In the genomic region with DNA sequence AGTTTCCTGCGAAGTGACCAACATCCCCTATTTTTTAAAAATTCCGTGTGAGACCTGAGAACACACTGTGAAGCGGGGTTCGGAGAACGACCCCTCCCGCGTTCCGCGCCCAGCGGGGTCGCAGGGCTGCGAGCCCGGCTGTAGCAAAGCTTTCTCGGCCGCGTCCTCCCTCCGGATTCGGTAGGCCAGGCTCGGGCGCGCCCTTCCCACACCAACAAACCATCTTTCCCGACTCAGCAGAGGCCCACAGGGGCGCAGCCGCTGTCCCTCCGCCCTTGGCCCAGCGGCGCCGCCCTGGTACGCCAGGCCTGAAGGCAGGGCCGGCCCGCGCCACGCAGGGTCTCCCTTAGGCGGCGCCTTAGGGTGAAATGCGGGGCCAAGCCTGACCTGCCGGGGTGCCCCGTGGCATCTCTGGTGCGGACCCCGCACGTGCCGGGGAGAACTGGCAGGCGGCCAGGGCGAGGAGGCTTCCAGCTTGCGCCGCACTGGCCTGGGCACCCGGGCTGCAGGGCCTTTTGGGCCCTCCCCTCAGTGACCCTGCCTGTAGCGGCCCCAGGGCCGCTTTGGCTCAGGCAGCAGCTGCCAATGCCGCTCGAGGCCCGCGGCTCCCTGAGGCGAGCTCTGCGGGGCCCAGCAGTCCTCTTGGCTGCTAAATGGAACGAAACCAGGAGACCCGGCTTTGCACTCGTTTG, we compare ENCODE assay signal across 11 cellular contexts. TPM values are rescaled to one million over a fixed set of nuclear protein-coding genes. Genes with fewer than 3 reads are reported as not detected.
A peak's percentile ranks its signal among the peaks of the same experiment; 100 is the strongest.
DNase-seq lines count a peak whose midpoint lies in the region; ATAC-seq lines count a peak whose summit lies in the region.
"Had no signal": no experiment of that assay in that cellular context is flagged by ENCODE, and none has a peak within 500 bp of the region (broad histone marks: within the 10 kb centered on the region; RNA-seq: fewer than 3 reads in every experiment).

No MANE protein-coding gene starts in this region.

- H3K79me2 ChIP-seq in trophoblast cell (ENCODE audit: control insufficient read depth, insufficient read depth, low read length, poor library complexity): no peaks in the 10 kb centered on the region

- CTCF ChIA-PET in T-cell (lab: Charles Lee): no interaction called here

- no peak overlapping the region for H2BK120ac ChIP-seq in trophoblast cell (ENCODE audit: insufficient read depth, low read length, poor library complexity)

- no peaks in the 10 kb centered on the region for H3K36me3 Mint-ChIP-seq in T-cell

- POLR2A ChIA-PET in T-cell (lab: Charles Lee): interaction anchor here in 1 of 2 donors (0.6 kb wide), 1 partner anchor 10 kb away, joined by 3 read pairs; no protein-coding TSS in a partner anchor

- peak overlapping the region; percentile 32 for H3K4me2 ChIP-seq in trophoblast cell (ENCODE audit: low read length)

- H3K4ac ChIP-seq in trophoblast cell (ENCODE audit: low read depth, low read length): no peak overlapping the region

- peak; percentile 72 for DNase-seq in ELF-1 (ENCODE audit: low read depth, low spot score)
- peak in 1 of 34 experiments; percentile 6 for DNase-seq in T-cell
- peak in 1 of 3 donors; percentile 60 for DNase-seq in right cardiac atrium
- DNase-seq in trophoblast cell: no peak
- DNase-seq in NCI-H2171 (lab: John Stamatoyannopoulos, UW): no peak
- DNase-seq: NCI-H1105 had no signal

- H4K91ac ChIP-seq in trophoblast cell (ENCODE audit: low read depth, low read length): no peak overlapping the region

- no peak overlapping the region for H2BK5ac ChIP-seq in trophoblast cell (ENCODE audit: low read depth, low read length, poor library complexity)

- H3K9me3 ChIP-seq in right cardiac atrium (ENCODE audit: control insufficient read depth, low read length) (no peaks in the 10 kb centered on the region), trophoblast cell (ENCODE audit: insufficient read depth, low read depth, low read length) (peaks cover 17% of the 10 kb centered on the region)
- H3K9me3 ChIP-seq: breast epithelium had no signal

- H3K79me1 ChIP-seq in trophoblast cell (ENCODE audit: low read length): no peaks in the 10 kb centered on the region

- H3K27ac Mint-ChIP-seq in T-cell: no peak overlapping the region

- H3K27ac ChIP-seq in right cardiac atrium (ENCODE audit: low read length) (no peak overlapping the region), trophoblast cell (ENCODE audit: low read depth, low read length) (no peak overlapping the region)
- H3K27ac ChIP-seq: breast epithelium had no signal

- H2AFZ ChIP-seq in trophoblast cell (ENCODE audit: insufficient read depth, low read length, poor library complexity): no peak overlapping the region

- H3K14ac ChIP-seq in trophoblast cell (ENCODE audit: low read length): no peak overlapping the region

- ATAC-seq in T-cell (replicated peaks in 1 of 4) (peak in 3 of 4 experiments; percentile 21 to 29 (median 26)), right cardiac atrium (peak; percentile 12 to 50), HG02571 (IDR thresholded peaks at IDR 0.05; ENCODE audit: unreplicated experiment) (no peak), GM18861 (IDR thresholded peaks at IDR 0.05; ENCODE audit: unreplicated experiment) (no peak), GM18517 (IDR thresholded peaks at IDR 0.05; ENCODE audit: unreplicated experiment) (no peak)

- H4K8ac ChIP-seq in trophoblast cell (ENCODE audit: low read depth, low read length): no peak overlapping the region

- no peak overlapping the region for H2AK5ac ChIP-seq in trophoblast cell (ENCODE audit: low read length)

- H3K4me3 Mint-ChIP-seq in T-cell: peak overlapping the region in 2 of 3 donors; percentile 35 to 84

- H3K9ac ChIP-seq in trophoblast cell (ENCODE audit: low read length): no peak overlapping the region

- no peaks in the 10 kb centered on the region for H3K9me3 Mint-ChIP-seq in T-cell

- H3K4me3 ChIP-seq in right cardiac atrium (ENCODE audit: low read length) (no peak overlapping the region), trophoblast cell (ENCODE audit: low read depth, low read length) (no peak overlapping the region)

- H3K27me3 ChIP-seq in right cardiac atrium (ENCODE audit: control insufficient read depth, insufficient read depth) (peaks cover 7% of the 10 kb centered on the region), trophoblast cell (ENCODE audit: insufficient read depth, low read length) (peaks cover 61% of the 10 kb centered on the region)

- H3K23ac ChIP-seq in trophoblast cell (ENCODE audit: low read length): no peak overlapping the region

- H3K27me3 Mint-ChIP-seq in T-cell: peaks cover 73 to 80% of the 10 kb centered on the region in 2 donors

- no peak overlapping the region for H4K12ac ChIP-seq in trophoblast cell (ENCODE audit: low read depth, low read length)

- H3K18ac ChIP-seq in trophoblast cell (ENCODE audit: low read length): no peak overlapping the region

- no peaks in the 10 kb centered on the region for H3K36me3 ChIP-seq in trophoblast cell (ENCODE audit: control insufficient read depth in 1 of 2, insufficient read depth in 2 of 2, low read length in 2 of 2)
- H3K36me3 ChIP-seq: breast epithelium had no signal

- no peak overlapping the region for H2BK12ac ChIP-seq in trophoblast cell (ENCODE audit: low read length)

- intact Hi-C loops in right cardiac atrium (cut with DNase I): no loop called here

- H3K4me1 ChIP-seq in right cardiac atrium (ENCODE audit: control insufficient read depth, insufficient read depth, low read length) (peaks cover 9% of the 10 kb centered on the region), trophoblast cell (ENCODE audit: control insufficient read depth in 1 of 2, insufficient read depth in 2 of 2, low read length in 2 of 2) (peaks cover 28 to 30% of the 10 kb centered on the region in 2 experiments)

- peaks cover 50 to 53% (median 50%) of the 10 kb centered on the region in 3 donors for H3K4me1 Mint-ChIP-seq in T-cell

- 3% methylated on average over 58 of the region's 58 CpGs for WGBS in right cardiac atrium
- WGBS in trophoblast cell (ENCODE audit: extremely low coverage, insufficient coverage, insufficient read length): no CpG with 5 or more reads among the region's 58 CpGs

RNA-seq across cellular contexts. Expression of gene OTX1, which starts 8.3 kb away (rescaled TPM):
- total RNA-seq in T-cell (not detected), right cardiac atrium (not detected)
- not detected for polyA plus RNA-seq in right cardiac atrium
- 0.46 and 0.59 TPM in 2 replicates for polyA plus RNA-seq in trophoblast cell (2013)
- total RNA-seq: breast epithelium had no signal
- polyA plus RNA-seq: liver had no signal

Comparison
In these comparisons a context has a peak if more than half of its experiments do, and no peak if none do; other contexts are left out.
1. ATAC-seq: peak in T-cell (3 of 4) and right cardiac atrium (2 of 2); none in HG02571 (single experiment), GM18861 (single experiment) and GM18517 (single experiment).